Comparison of ENCODE assay signal across 7 cellular contexts in genomic region chr14:58151264-58151700, GRCh38. TPM values are rescaled to one million over a fixed set of nuclear protein-coding genes. Genes with fewer than 3 reads are reported as not detected.
DNase-seq lines count a peak whose midpoint lies in the region; ATAC-seq and TF ChIP-seq lines count a peak whose summit lies in the region.

No MANE protein-coding gene starts in this region.

- no peaks in the 10 kb centered on the region for H3K9me3 ChIP-seq in RWPE2 (ENCODE audit: severe bottlenecking)

- peak overlapping the region; percentile 63 to 85 (median 76) for H3K4me3 Mint-ChIP-seq in naive thymus-derived CD8-positive, alpha-beta T cell

- no peaks in the 10 kb centered on the region for H3K36me3 ChIP-seq in RWPE2 (ENCODE audit: low read depth)

- H3K9me3 Mint-ChIP-seq in naive thymus-derived CD8-positive, alpha-beta T cell, result no peaks in the 10 kb centered on the region

- H3K4me3 ChIP-seq in RWPE2 (ENCODE audit: severe bottlenecking) (peak overlapping the region; percentile 41), epithelial cell of esophagus (ENCODE audit: low read length) (peak overlapping the region; percentile 53)

- ATAC-seq in GM21381 (IDR thresholded peaks at IDR 0.05; ENCODE audit: unreplicated experiment) (peak; percentile 11), RWPE2 (ENCODE audit: low read depth) (peak; percentile 6; the same call in 2 of the 3 replicates), GM19324 (IDR thresholded peaks at IDR 0.05; ENCODE audit: low FRiP score, unreplicated experiment) (no peak)
- ATAC-seq in naive thymus-derived CD8-positive, alpha-beta T cell, result no peak

- H3K27me3 ChIP-seq in RWPE2 (ENCODE audit: insufficient read depth, poor library complexity, severe bottlenecking), result peaks cover 49% of the 10 kb centered on the region

- peaks cover 27 to 86% (median 49%) of the 10 kb centered on the region in 5 donors for H3K27me3 Mint-ChIP-seq in naive thymus-derived CD8-positive, alpha-beta T cell

- H3K27ac Mint-ChIP-seq in naive thymus-derived CD8-positive, alpha-beta T cell, result no peak overlapping the region

- peaks cover 3 to 19% (median 14%) of the 10 kb centered on the region in 4 donors for H3K4me1 Mint-ChIP-seq in naive thymus-derived CD8-positive, alpha-beta T cell

- no peak for TF ChIP-seq CTCF in RWPE2 (IDR thresholded peaks at IDR 0.05; ENCODE audit: poor library complexity, severe bottlenecking)
- no peak for TF ChIP-seq CTCF in epithelial cell of esophagus (IDR thresholded peaks at IDR 0.05; ENCODE audit: insufficient read depth, low read depth, low read length, missing control alignments)

- no peak overlapping the region for H3K27ac ChIP-seq in RWPE2 (ENCODE audit: poor library complexity, severe bottlenecking)

- H3K36me3 Mint-ChIP-seq in naive thymus-derived CD8-positive, alpha-beta T cell, result no peaks in the 10 kb centered on the region

- no peak for DNase-seq in RWPE2 (ENCODE audit: low spot score)
- DNase-seq in epithelial cell of esophagus (ENCODE audit: low read depth), result no peak
- no peak for DNase-seq in naive thymus-derived CD8-positive, alpha-beta T cell
- DNase-seq in activated effector memory CD4-positive, alpha-beta T cell treated with Interleukin-2 at 50 U/mL for 16 hours, result no peak
- DNase-seq in pons (ENCODE audit: low spot score), result no peak

- POLR2A ChIA-PET in naive thymus-derived CD8-positive, alpha-beta T cell (lab: Charles Lee), result no interaction called here

- no peaks in the 10 kb centered on the region for H3K4me1 ChIP-seq in RWPE2 (ENCODE audit: insufficient read depth, poor library complexity, severe bottlenecking)

RNA-seq across cellular contexts. Expression of gene ARMH4, which starts 0.7 kb away (rescaled TPM):
- total RNA-seq in naive thymus-derived CD8-positive, alpha-beta T cell, result not detected
- not detected for polyA plus RNA-seq in naive thymus-derived CD8-positive, alpha-beta T cell

RNA-seq across cellular contexts. Expression of gene ACTR10, which starts 48.7 kb away (rescaled TPM):
- total RNA-seq in naive thymus-derived CD8-positive, alpha-beta T cell, result 10 to 100 TPM; 54.9 to 69.5 TPM
- polyA plus RNA-seq in naive thymus-derived CD8-positive, alpha-beta T cell, result 10 to 100 TPM; 80.3 to 87.2 (median 84.7) TPM

Comparison
In these comparisons a context has a peak if more than half of its experiments do, and no peak if none do; other contexts are left out.
1. ATAC-seq: peak in GM21381 (single experiment) and RWPE2 (single experiment); none in naive thymus-derived CD8-positive, alpha-beta T cell (0 of 2) and GM19324 (single experiment).